In genomic region chr2:42793314-42794270, GRCh38 we compare ENCODE assay signal across 11 cellular contexts. TPM values are rescaled to one million over a fixed set of nuclear protein-coding genes. Genes with fewer than 3 reads are reported as not detected.
DNase-seq lines count a peak whose midpoint lies in the region; ATAC-seq and TF ChIP-seq lines count a peak whose summit lies in the region.
"Had no signal": no experiment of that assay in that cellular context is flagged by ENCODE, and none has a peak within 500 bp of the region (broad histone marks: within the 10 kb centered on the region; RNA-seq: fewer than 3 reads in every experiment).

No MANE protein-coding gene starts in this region.

- ATAC-seq in right lobe of liver: peak in 3 of 4 donors; percentile 0 to 3 (median 1)

- peaks cover 46% of the 10 kb centered on the region for H3K27me3 Mint-ChIP-seq in T-helper 1 cell treated with Interleukin-12 subunit alpha and Interleukin-12 subunit beta and Interleukin-4 antibody, amounts not matched to agents 30 μg/mL and 1 μg/mL, for 36 hours (ENCODE audit: low read depth)

- in situ Hi-C loops in mammary epithelial cell (cut with MboI; ENCODE audit: low sequenced_read_pairs in 2 of 2): no loop called here

- intact Hi-C loops in mammary epithelial cell (cut with micrococcal nuclease): no loop called here
- intact Hi-C loops in right lobe of liver (cut with DNase I): no loop called here
- intact Hi-C loops in tibial artery (cut with DNase I; ENCODE audit: low total_unique reads): no loop called here

- H3K9me3 ChIP-seq in mammary epithelial cell (replicated peaks; ENCODE audit: insufficient read depth, low read length): no peaks in the 10 kb centered on the region
- no peaks in the 10 kb centered on the region for H3K9me3 ChIP-seq in right lobe of liver
- no peaks in the 10 kb centered on the region for H3K9me3 ChIP-seq in tibial artery
- H3K9me3 ChIP-seq: A549 had no signal

- no TSS peak for BruUV-seq in mammary epithelial cell (replicated peaks; lab: Mats Ljungman, UMichigan)

- H3K9me3 Mint-ChIP-seq in T-helper 1 cell treated with Interleukin-12 subunit alpha and Interleukin-12 subunit beta and Interleukin-4 antibody, amounts not matched to agents 30 μg/mL and 1 μg/mL, for 36 hours: no peaks in the 10 kb centered on the region

- H3K4me3 Mint-ChIP-seq in T-helper 1 cell treated with Interleukin-12 subunit alpha and Interleukin-12 subunit beta and Interleukin-4 antibody, amounts not matched to agents 30 μg/mL and 1 μg/mL, for 36 hours: peak overlapping the region; percentile 36

- CTCF ChIA-PET in mammary epithelial cell (lab: Charles Lee; ENCODE audit: low non-redundant PET) (no interaction called here), RWPE1 (lab: Yijun Ruan, JAX) (interaction anchor here (0.6 kb wide), 1 partner anchor 96 kb away, joined by 3 read pairs; no protein-coding TSS in a partner anchor)

- H4K20me1 ChIP-seq in mammary epithelial cell (ENCODE audit: insufficient read depth, low read length): no peaks in the 10 kb centered on the region

- no peak overlapping the region for H3K9ac ChIP-seq in mammary epithelial cell (ENCODE audit: insufficient read depth, low read length)

- H3K36me3 ChIP-seq in mammary epithelial cell (ENCODE audit: insufficient read depth, low read length) (no peaks in the 10 kb centered on the region), right lobe of liver (no peaks in the 10 kb centered on the region), tibial artery (no peaks in the 10 kb centered on the region)

- peak overlapping the region in 1 of 3 experiments; percentile 35 for H3K4me3 ChIP-seq in mammary epithelial cell (replicated peaks in 1 of 3; ENCODE audit: insufficient read depth in 1 of 3, low read depth in 2 of 3, low read length in 3 of 3)
- peak overlapping the region; percentile 69 to 83 (median 77) for H3K4me3 ChIP-seq in right lobe of liver
- peak overlapping the region; percentile 75 for H3K4me3 ChIP-seq in tibial artery
- H3K4me3 ChIP-seq: A549, K562 had no signal

- peaks cover 3% of the 10 kb centered on the region for H3K27me3 ChIP-seq in mammary epithelial cell (ENCODE audit: insufficient read depth, low read length)
- no peaks in the 10 kb centered on the region for H3K27me3 ChIP-seq in right lobe of liver
- no peaks in the 10 kb centered on the region for H3K27me3 ChIP-seq in tibial artery

- H3K4me1 Mint-ChIP-seq in T-helper 1 cell treated with Interleukin-12 subunit alpha and Interleukin-12 subunit beta and Interleukin-4 antibody, amounts not matched to agents 30 μg/mL and 1 μg/mL, for 36 hours (ENCODE audit: low read depth): peaks cover 20% of the 10 kb centered on the region

- POLR2A ChIA-PET in RWPE1 (lab: Yijun Ruan, JAX; ENCODE audit: low non-redundant PET): no interaction called here

- 43% methylated on average over 17 of the region's 24 CpGs for WGBS in mammary epithelial cell (ENCODE audit: low coverage, missing lambda C conversion rate)
- WGBS in right lobe of liver (ENCODE audit: insufficient coverage, low coverage, low lambda C conversion rate, missing lambda C conversion rate): 7% methylated on average over 18 of the region's 24 CpGs

- dilution Hi-C loops in mammary epithelial cell (cut with HindIII; ENCODE audit: low sequenced_read_pairs): no loop called here

- no peak for TF ChIP-seq CTCF in mammary epithelial cell (conservative IDR thresholded peaks at IDR 0.05 in 1 of 2, IDR thresholded peaks at IDR 0.05 in 1 of 2; ENCODE audit: extremely low read depth in 1 of 2, insufficient read depth in 1 of 2, low read depth in 1 of 2, low read length in 2 of 2)
- TF ChIP-seq CTCF in right lobe of liver (IDR thresholded peaks at IDR 0.05): no peak
- TF ChIP-seq CTCF in tibial artery (IDR thresholded peaks at IDR 0.05): no peak
- no peak for TF ChIP-seq CTCF in RWPE1 (conservative IDR thresholded peaks at IDR 0.05; ENCODE audit: low read depth)

- H3K27ac ChIP-seq in mammary epithelial cell (ENCODE audit: insufficient read depth, low read depth, low read length) (no peak overlapping the region), right lobe of liver (peak overlapping the region; percentile 97 to 98 (median 97)), tibial artery (peak overlapping the region; percentile 96 to 99), RWPE1 (no peak overlapping the region), caudate nucleus (ENCODE audit: low read depth, low read length) (no peak overlapping the region)
- H3K27ac ChIP-seq: A549 had no signal

- no peaks in the 10 kb centered on the region for H3K79me2 ChIP-seq in mammary epithelial cell (ENCODE audit: insufficient read depth, low read length)

- no peak for TF ChIP-seq POLR2A in right lobe of liver (IDR thresholded peaks at IDR 0.05)

- DNase-seq in T-helper 1 cell: no peak
- no peak for DNase-seq in mammary epithelial cell
- peak in 1 of 3 donors; percentile 64 for DNase-seq in right lobe of liver
- DNase-seq in tibial artery: no peak
- no peak for DNase-seq in RWPE1 (ENCODE audit: low spot score)
- DNase-seq in HUDEP-2 (lab: John Stamatoyannopoulos, UW; ENCODE audit: unreplicated experiment in 76 of 76): no peak
- DNase-seq in caudate nucleus (lab: John Stamatoyannopoulos, UW): no peak
- DNase-seq: central memory CD4-positive, alpha-beta T cell had no signal

- H3K27ac Mint-ChIP-seq in T-helper 1 cell treated with Interleukin-12 subunit alpha and Interleukin-12 subunit beta and Interleukin-4 antibody, amounts not matched to agents 30 μg/mL and 1 μg/mL, for 36 hours: no peak overlapping the region

- peak overlapping the region; percentile 85 for H3K4me2 ChIP-seq in mammary epithelial cell (ENCODE audit: insufficient read depth, low read depth, low read length)
- H3K4me2 ChIP-seq: A549 had no signal

- H3K4me1 ChIP-seq in mammary epithelial cell (ENCODE audit: insufficient read depth, low read length) (peaks cover 18% of the 10 kb centered on the region), right lobe of liver (peaks cover 0 to 40% (median 12%) of the 10 kb centered on the region in 4 donors), tibial artery (peaks cover 0 to 63% (median 25%) of the 10 kb centered on the region in 4 donors)

- peak overlapping the region; percentile 94 for H2AFZ ChIP-seq in mammary epithelial cell (ENCODE audit: low read depth, low read length)

- H3K36me3 Mint-ChIP-seq in T-helper 1 cell treated with Interleukin-12 subunit alpha and Interleukin-12 subunit beta and Interleukin-4 antibody, amounts not matched to agents 30 μg/mL and 1 μg/mL, for 36 hours (ENCODE audit: low read depth): peaks cover 3% of the 10 kb centered on the region

RNA-seq across cellular contexts. Expression of gene HAAO, which starts 1.2 kb away (rescaled TPM):
- under 1 TPM in 1 of 2 donors, not detected in 1; 0.67 TPM for total RNA-seq in mammary epithelial cell
- not detected for polyA plus RNA-seq in mammary epithelial cell
- polyA minus RNA-seq in mammary epithelial cell: not detected
- total RNA-seq in right lobe of liver: 100 to 1,000 TPM in 3 of 6 experiments, 10 to 100 TPM in 3; 60.7 to 187 (median 114) TPM
- total RNA-seq: K562 had no signal
- polyA plus RNA-seq: A549, K562 had no signal

RNA-seq across cellular contexts. Expression of gene OXER1, which starts 29.7 kb away (rescaled TPM):
- under 1 TPM in 1 of 2 donors, not detected in 1; 0.17 TPM for total RNA-seq in mammary epithelial cell
- not detected for polyA plus RNA-seq in mammary epithelial cell
- polyA minus RNA-seq in mammary epithelial cell: not detected
- total RNA-seq in right lobe of liver: 10 to 100 TPM in 3 of 6 experiments, 1 to 10 TPM in 3; 5.3 to 29.4 (median 10.7) TPM
- total RNA-seq: K562 had no signal
- polyA plus RNA-seq: A549, K562 had no signal

Comparison
In these comparisons a context has a peak if more than half of its experiments do, and no peak if none do; other contexts are left out.
1. H3K27ac ChIP-seq: peak in right lobe of liver (3 of 3) and tibial artery (2 of 2); none in mammary epithelial cell (single experiment), RWPE1 (single experiment) and caudate nucleus (single experiment).
2. RNA of gene HAAO, which starts 1.2 kb away (total RNA-seq): 60.7 to 187 TPM in right lobe of liver; 0.67 TPM in mammary epithelial cell; every median in the first group is over 10 times any median in the second.
3. RNA of gene OXER1, which starts 29.7 kb away (total RNA-seq): 5.3 to 29.4 TPM in right lobe of liver; 0.17 TPM in mammary epithelial cell; every median in the first group is over 4 times any median in the second.